ENCODE assay signal across 11 cellular contexts in genomic region chr1:154442006-154442740, GRCh38. TPM values are rescaled to one million over a fixed set of nuclear protein-coding genes. Genes with fewer than 3 reads are reported as not detected.
DNase-seq lines count a peak whose midpoint lies in the region; ATAC-seq, FAIRE-seq and TF ChIP-seq lines count a peak whose summit lies in the region.
"Had no signal": no experiment of that assay in that cellular context is flagged by ENCODE, and none has a peak within 500 bp of the region (broad histone marks: within the 10 kb centered on the region; RNA-seq: fewer than 3 reads in every experiment).

No MANE protein-coding gene starts in this region.

- H3K4me3 ChIP-seq in A549 (no peak overlapping the region), GM12875 (ENCODE audit: low read depth, low read length) (no peak overlapping the region), kidney (ENCODE audit: low read length in 2 of 2) (no peak overlapping the region), lower leg skin (ENCODE audit: low read depth, poor library complexity, severe bottlenecking) (no peak overlapping the region)
- H3K4me3 ChIP-seq: ovary had no signal

- TF ChIP-seq CTCF in A549 (IDR thresholded peaks at IDR 0.05), result peak; percentile 27
- TF ChIP-seq CTCF in GM12875 (IDR thresholded peaks at IDR 0.05; ENCODE audit: borderline replicate concordance, insufficient read depth, low read depth, low read length), result peak; percentile 67
- TF ChIP-seq CTCF in kidney (IDR thresholded peaks at IDR 0.05; ENCODE audit: borderline replicate concordance, extremely low read depth, insufficient read depth), result no peak
- TF ChIP-seq CTCF in lower leg skin (IDR thresholded peaks at IDR 0.05), result no peak

- H3K36me3 Mint-ChIP-seq in activated T-helper 17 cell treated with anti-CD3 and anti-CD28 coated beads, Interleukin-2, amount 50 U/mL, for 72 hours (ENCODE audit: low read depth), result peaks cover 86% of the 10 kb centered on the region
- peaks cover 8 to 41% of the 10 kb centered on the region in 2 donors for H3K36me3 Mint-ChIP-seq in stimulated activated naive B cell treated with anti-CD40 and anti-IgM and Interleukin-4, amounts not matched to agents 10 μg/mL and 1 μg/mL and 100 μg/mL, for 72 hours
- H3K36me3 Mint-ChIP-seq: brain had no signal

- no peaks in the 10 kb centered on the region for H3K27me3 Mint-ChIP-seq in activated T-helper 17 cell treated with anti-CD3 and anti-CD28 coated beads, Interleukin-2, amount 50 U/mL, for 72 hours
- H3K27me3 Mint-ChIP-seq in stimulated activated naive B cell treated with anti-CD40 and anti-IgM and Interleukin-4, amounts not matched to agents 10 μg/mL and 1 μg/mL and 100 μg/mL, for 72 hours, result peaks cover 8 to 14% of the 10 kb centered on the region in 2 donors

- FAIRE-seq in A549 (lab: Jason Lieb, UNC) (no peak), kidney (lab: Jason Lieb, UNC) (no peak)

- ATAC-seq in A549 (peak in 1 of 2 experiments; percentile 78; a peak in 3 of 6 replicates), GM21381 (IDR thresholded peaks at IDR 0.05; ENCODE audit: unreplicated experiment) (no peak)
- ATAC-seq in activated T-helper 17 cell treated with anti-CD3 and anti-CD28 coated beads, Interleukin-2, amount 50 U/mL, for 72 hours (replicated peaks), result no peak
- no peak for ATAC-seq in stimulated activated naive B cell treated with anti-CD40 and anti-IgM and Interleukin-4, amounts not matched to agents 10 μg/mL and 1 μg/mL and 100 μg/mL, for 72 hours (replicated peaks)

- no peak for TF ChIP-seq EP300 in A549 (IDR thresholded peaks at IDR 0.05)

- peak overlapping the region; percentile 97 for H3K27ac Mint-ChIP-seq in activated T-helper 17 cell treated with anti-CD3 and anti-CD28 coated beads, Interleukin-2, amount 50 U/mL, for 72 hours
- no peak overlapping the region for H3K27ac Mint-ChIP-seq in stimulated activated naive B cell treated with anti-CD40 and anti-IgM and Interleukin-4, amounts not matched to agents 10 μg/mL and 1 μg/mL and 100 μg/mL, for 72 hours

- intact Hi-C loops in kidney (cut with DNase I) (no loop called here), lower leg skin (cut with DNase I; ENCODE audit: low total_unique reads) (no loop called here)

- WGBS in A549 (ENCODE audit: missing lambda C conversion rate), result 84% methylated on average over 13 of the region's 13 CpGs
- WGBS in lower leg skin, 2 donors, result 89 to 90% methylated on average over 13 of the region's 13 CpGs

- H3K4me1 Mint-ChIP-seq in activated T-helper 17 cell treated with anti-CD3 and anti-CD28 coated beads, Interleukin-2, amount 50 U/mL, for 72 hours, result peaks cover 60% of the 10 kb centered on the region
- H3K4me1 Mint-ChIP-seq in stimulated activated naive B cell treated with anti-CD40 and anti-IgM and Interleukin-4, amounts not matched to agents 10 μg/mL and 1 μg/mL and 100 μg/mL, for 72 hours, result peaks cover 20 to 46% of the 10 kb centered on the region in 2 donors
- H3K4me1 Mint-ChIP-seq: brain had no signal

- peak overlapping the region; percentile 79 for H3K4me3 Mint-ChIP-seq in activated T-helper 17 cell treated with anti-CD3 and anti-CD28 coated beads, Interleukin-2, amount 50 U/mL, for 72 hours
- H3K4me3 Mint-ChIP-seq in stimulated activated naive B cell treated with anti-CD40 and anti-IgM and Interleukin-4, amounts not matched to agents 10 μg/mL and 1 μg/mL and 100 μg/mL, for 72 hours, result no peak overlapping the region
- H3K4me3 Mint-ChIP-seq: brain had no signal

- H3K9ac ChIP-seq in kidney (ENCODE audit: low read length in 2 of 2), result peak overlapping the region in 1 of 2 donors; percentile 12

- H3K9me3 ChIP-seq in A549 (no peaks in the 10 kb centered on the region), kidney (ENCODE audit: control insufficient read depth in 1 of 2, low read length in 2 of 2) (no peaks in the 10 kb centered on the region)
- H3K9me3 ChIP-seq: ovary had no signal

- H3K4me2 ChIP-seq in A549, result peak overlapping the region; percentile 8; the same call in 2 of the 3 replicates

- peak in 1 of 2 experiments; percentile 36; a peak in 3 of 5 replicates for TF ChIP-seq RAD21 in A549 (conservative IDR thresholded peaks at IDR 0.05 in 1 of 2, IDR thresholded peaks at IDR 0.05 in 1 of 2)

- TF ChIP-seq POLR2A in A549 (IDR thresholded peaks at IDR 0.05; ENCODE audit: low read length) (no peak), lower leg skin (IDR thresholded peaks at IDR 0.05) (no peak)

- POLR2A ChIA-PET in A549 (lab: Yijun Ruan, JAX), result no interaction called here

- H3K9me3 Mint-ChIP-seq in activated T-helper 17 cell treated with anti-CD3 and anti-CD28 coated beads, Interleukin-2, amount 50 U/mL, for 72 hours, result no peaks in the 10 kb centered on the region
- H3K9me3 Mint-ChIP-seq in stimulated activated naive B cell treated with anti-CD40 and anti-IgM and Interleukin-4, amounts not matched to agents 10 μg/mL and 1 μg/mL and 100 μg/mL, for 72 hours, result no peaks in the 10 kb centered on the region

- DNase-seq in A549 (ENCODE audit: low read depth in 1 of 2, low spot score in 1 of 2) (no peak), kidney (peak; percentile 74), lower leg skin (ENCODE audit: low spot score in 2 of 2) (no peak), HCEC 1CT (no peak)
- no peak for DNase-seq in stimulated activated naive B cell treated with anti-CD40 and anti-IgM and Interleukin-4, amounts not matched to agents 10 μg/mL and 1 μg/mL and 100 μg/mL, for 72 hours
- DNase-seq: NCI-H1417 treated with DMSO at 0.1 percent for 48 hours, ovary had no signal

- CTCF ChIA-PET in A549 (lab: Yijun Ruan, JAX), result interaction anchor here (0.6 to 3.0 kb wide), 10 partner anchors 9 to 295 kb away, joined by 3 to 11 read pairs (median 3); no protein-coding TSS in a partner anchor

- H3K36me3 ChIP-seq in kidney (ENCODE audit: control insufficient read depth in 1 of 2, insufficient read depth in 2 of 2, low read length in 2 of 2), result peaks cover 0 to 12% of the 10 kb centered on the region in 2 donors
- H3K36me3 ChIP-seq: ovary had no signal

- H3K27ac ChIP-seq in A549 (peak overlapping the region; percentile 40 to 55; a peak in 4 of 6 replicates), kidney (ENCODE audit: low read depth in 2 of 2, low read length in 2 of 2) (peak overlapping the region in 1 of 2 donors; percentile 22)
- H3K27ac ChIP-seq: ovary had no signal

- peaks cover 33% of the 10 kb centered on the region for H3K4me1 ChIP-seq in A549
- H3K4me1 ChIP-seq in kidney (ENCODE audit: control insufficient read depth in 1 of 2, insufficient read depth in 1 of 2, low read depth in 1 of 2, low read length in 2 of 2), result peaks cover 4 to 13% of the 10 kb centered on the region in 2 donors

TF ChIP-seq in A549, 52 proteins besides CTCF, POLR2A, EP300 and RAD21:
- TF ChIP-seq SMC3 (IDR thresholded peaks at IDR 0.05) (0 out of 3 replicates have a peak, but pooled peaks have one; percentile 24), BHLHE40 (IDR thresholded peaks at IDR 0.05; ENCODE audit: low read depth, low read length) (no peak), MAZ (IDR thresholded peaks at IDR 0.05; ENCODE audit: borderline replicate concordance, low read depth, low read length) (no peak), SREBF2 (IDR thresholded peaks at IDR 0.05) (no peak), CHD4 (IDR thresholded peaks at IDR 0.05; ENCODE audit: borderline replicate concordance) (no peak), REST (IDR thresholded peaks at IDR 0.05) (no peak), ZSCAN20 (CRISPR knock-in tag; IDR thresholded peaks at IDR 0.05) (no peak)

RNA-seq across cellular contexts. Expression of gene IL6R, which starts 37.0 kb away (rescaled TPM):
- polyA plus RNA-seq in A549 (2011; rRNA removed) (2.7 and 3.0 TPM in 2 replicates), A549 (2017; fragmentation: RNase III; extraction: RNeasy Plus Mini Kit Qiagen cat#74134 plus additional on column Dnase treatment) (1.8 to 2.2 TPM (median 1.8 TPM) in 3 replicates), kidney (ENCODE audit: insufficient read depth, low read depth, low replicate concordance) (6.2 TPM)
- polyA plus RNA-seq in A549 (2012; cell fraction: cytosol; rRNA removed), result 3.0 and 3.3 TPM in 2 replicates
- polyA plus RNA-seq in A549 (2012; cell fraction: nucleus; rRNA removed), result 2.4 and 4.3 TPM in 2 replicates
- polyA minus RNA-seq in A549 (2011; rRNA and poly(A)+ RNA removed), result 6.1 and 7.1 TPM in 2 replicates
- 10 to 100 TPM; 38.2 to 41.2 TPM for total RNA-seq in activated T-helper 17 cell treated with anti-CD3 and anti-CD28 coated beads, Interleukin-2, amount 50 U/mL, for 72 hours
- total RNA-seq in kidney (33.0 TPM), lower leg skin (10 to 100 TPM; 14.7 to 42.1 (median 21.8) TPM)

RNA-seq across cellular contexts. Expression of gene TDRD10, which starts 59.8 kb away (rescaled TPM):
- 0.04 TPM in 1 of 2 replicates, not detected in the other for polyA plus RNA-seq in A549 (2011; rRNA removed)
- polyA plus RNA-seq in A549 (2012; cell fraction: cytosol; rRNA removed), result 0.01 and 0.04 TPM in 2 replicates
- 0.10 TPM in 1 of 2 replicates, not detected in the other for polyA plus RNA-seq in A549 (2012; cell fraction: nucleus; rRNA removed)
- not detected in 3 replicates for polyA plus RNA-seq in A549 (2017; fragmentation: RNase III; extraction: RNeasy Plus Mini Kit Qiagen cat#74134 plus additional on column Dnase treatment)
- not detected in 2 replicates for polyA minus RNA-seq in A549 (2011; rRNA and poly(A)+ RNA removed)
- total RNA-seq in activated T-helper 17 cell treated with anti-CD3 and anti-CD28 coated beads, Interleukin-2, amount 50 U/mL, for 72 hours, result not detected
- 4.7 TPM for total RNA-seq in kidney
- 2.3 TPM for polyA plus RNA-seq in kidney (ENCODE audit: insufficient read depth, low read depth, low replicate concordance)
- 1 to 10 TPM in 1 of 4 donors, under 1 TPM in 2, not detected in 1; 0.57 to 1.5 (median 0.83) TPM for total RNA-seq in lower leg skin

Comparison
In these comparisons a context has a peak if more than half of its experiments do, and no peak if none do; other contexts are left out.
1. CTCF ChIP-seq: peak in A549 (single experiment) and GM12875 (single experiment); none in kidney (single experiment) and lower leg skin (0 of 3).